ENCODE assay signal across 9 cellular contexts in the genomic region with DNA sequence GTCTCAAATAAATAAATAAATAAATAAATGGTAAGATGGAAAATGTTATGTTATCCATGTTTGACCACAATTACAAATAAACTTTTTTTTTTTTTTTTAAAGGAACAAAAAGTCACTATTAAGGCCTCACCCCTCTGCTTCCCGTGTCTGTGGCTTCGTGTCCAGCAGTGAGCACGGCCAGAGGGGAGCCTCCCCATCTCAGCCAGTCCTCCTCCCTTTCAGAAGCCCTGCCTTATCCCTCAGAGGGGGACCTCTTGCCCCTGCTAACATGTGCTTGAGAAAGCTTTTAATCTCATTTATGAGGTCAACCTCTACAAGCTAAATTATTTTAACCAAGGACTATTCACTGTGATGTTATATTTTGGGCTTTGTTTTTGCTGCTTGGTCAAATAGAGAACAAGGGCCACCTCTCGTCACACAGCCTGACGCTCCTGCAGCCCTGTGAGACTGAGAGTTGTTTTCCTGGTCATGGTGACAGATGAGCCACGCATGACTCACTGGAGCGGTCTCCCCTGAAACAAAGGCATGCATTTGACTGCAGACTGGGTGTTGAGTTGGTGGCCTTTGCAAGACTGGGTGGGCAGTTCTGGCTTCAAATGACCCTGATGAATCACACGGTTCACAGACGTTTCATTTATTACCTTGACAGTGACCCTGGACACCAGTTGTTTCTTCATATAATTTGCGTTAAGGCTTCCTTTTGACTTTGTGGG.
DNase-seq lines count a peak whose midpoint lies in the region; TF ChIP-seq lines count a peak whose summit lies in the region.
"Had no signal": no experiment of that assay in that cellular context is flagged by ENCODE, and none has a peak within 500 bp of the region (broad histone marks: within the 10 kb centered on the region; RNA-seq: fewer than 3 reads in every experiment).

No MANE protein-coding gene starts in this region.

- POLR2A ChIA-PET in activated CD4-positive, alpha-beta T cell treated with anti-CD3 and anti-CD28 coated beads, Interleukin-2, amount 10 ng/mL, durations not matched to agents 7 days and 5 days (lab: Charles Lee), result no interaction called here

- no peaks in the 10 kb centered on the region for H3K9me3 Mint-ChIP-seq in activated CD4-positive, alpha-beta T cell treated with anti-CD3 and anti-CD28 coated beads, Interleukin-2, amount 10 ng/mL, durations not matched to agents 7 days and 5 days

- peak; percentile 31 to 47 for DNase-seq in activated CD4-positive, alpha-beta T cell treated with anti-CD3 and anti-CD28 coated beads for 24 hours (ENCODE audit: low read depth in 2 of 2)
- DNase-seq in activated CD4-positive, alpha-beta T cell treated with anti-CD3 and anti-CD28 coated beads, Interleukin-2, amount 10 ng/mL, durations not matched to agents 7 days and 5 days, result no peak
- DNase-seq in SW480 (ENCODE audit: low spot score) (peak; percentile 93), fibroblast of pulmonary artery (ENCODE audit: low read depth) (peak; percentile 67), pons (ENCODE audit: low spot score) (no peak), NCI-H1436 treated with DMSO at 0.1 percent for 48 hours (lab: John Stamatoyannopoulos, UW) (no peak), mesenteric fat pad (ENCODE audit: low spot score) (no peak)
- peak; percentile 58 for DNase-seq in stimulated activated CD8-positive, alpha-beta memory T cell treated with anti-CD3 and anti-CD28 coated beads, Interleukin-4, amount 100 ng/mL, for 24 hours (ENCODE audit: low read depth)

- TF ChIP-seq CTCF in fibroblast of pulmonary artery (IDR thresholded peaks at IDR 0.05; ENCODE audit: low read length, missing control alignments), result no peak

- no peaks in the 10 kb centered on the region for H3K27me3 Mint-ChIP-seq in activated CD4-positive, alpha-beta T cell treated with anti-CD3 and anti-CD28 coated beads, Interleukin-2, amount 10 ng/mL, durations not matched to agents 7 days and 5 days

- H3K27ac Mint-ChIP-seq in activated CD4-positive, alpha-beta T cell treated with anti-CD3 and anti-CD28 coated beads, Interleukin-2, amount 10 ng/mL, durations not matched to agents 7 days and 5 days, result no peak overlapping the region

- H3K36me3 Mint-ChIP-seq in activated CD4-positive, alpha-beta T cell treated with anti-CD3 and anti-CD28 coated beads, Interleukin-2, amount 10 ng/mL, durations not matched to agents 7 days and 5 days (ENCODE audit: low read depth), result peaks cover 2% of the 10 kb centered on the region

- H3K4me3 Mint-ChIP-seq in activated CD4-positive, alpha-beta T cell treated with anti-CD3 and anti-CD28 coated beads, Interleukin-2, amount 10 ng/mL, durations not matched to agents 7 days and 5 days, result no peak overlapping the region

- CTCF ChIA-PET in activated CD4-positive, alpha-beta T cell treated with anti-CD3 and anti-CD28 coated beads, Interleukin-2, amount 10 ng/mL, durations not matched to agents 7 days and 5 days (lab: Charles Lee), result interaction anchor here (2.2 kb wide), 1 partner anchor 12 kb away, joined by 8 read pairs; no protein-coding TSS in a partner anchor

- no peak overlapping the region for H3K4me3 ChIP-seq in fibroblast of pulmonary artery (replicated peaks; ENCODE audit: low read depth, low read length)
- H3K4me3 ChIP-seq: tibial nerve had no signal

- peaks cover 11% of the 10 kb centered on the region for H3K4me1 Mint-ChIP-seq in activated CD4-positive, alpha-beta T cell treated with anti-CD3 and anti-CD28 coated beads, Interleukin-2, amount 10 ng/mL, durations not matched to agents 7 days and 5 days

Comparison
In these comparisons a context has a peak if more than half of its experiments do, and no peak if none do; other contexts are left out.
1. DNase-seq: peak in activated CD4-positive, alpha-beta T cell treated with anti-CD3 and anti-CD28 coated beads for 24 hours (2 of 2), SW480 (single experiment), fibroblast of pulmonary artery (single experiment) and stimulated activated CD8-positive, alpha-beta memory T cell treated with anti-CD3 and anti-CD28 coated beads, Interleukin-4, amount 100 ng/mL, for 24 hours (single experiment); none in activated CD4-positive, alpha-beta T cell treated with anti-CD3 and anti-CD28 coated beads, Interleukin-2, amount 10 ng/mL, durations not matched to agents 7 days and 5 days (single experiment), pons (single experiment), NCI-H1436 treated with DMSO at 0.1 percent for 48 hours (single experiment) and mesenteric fat pad (single experiment).